1 cellular context compared by ENCODE assay signal in the genomic region with DNA sequence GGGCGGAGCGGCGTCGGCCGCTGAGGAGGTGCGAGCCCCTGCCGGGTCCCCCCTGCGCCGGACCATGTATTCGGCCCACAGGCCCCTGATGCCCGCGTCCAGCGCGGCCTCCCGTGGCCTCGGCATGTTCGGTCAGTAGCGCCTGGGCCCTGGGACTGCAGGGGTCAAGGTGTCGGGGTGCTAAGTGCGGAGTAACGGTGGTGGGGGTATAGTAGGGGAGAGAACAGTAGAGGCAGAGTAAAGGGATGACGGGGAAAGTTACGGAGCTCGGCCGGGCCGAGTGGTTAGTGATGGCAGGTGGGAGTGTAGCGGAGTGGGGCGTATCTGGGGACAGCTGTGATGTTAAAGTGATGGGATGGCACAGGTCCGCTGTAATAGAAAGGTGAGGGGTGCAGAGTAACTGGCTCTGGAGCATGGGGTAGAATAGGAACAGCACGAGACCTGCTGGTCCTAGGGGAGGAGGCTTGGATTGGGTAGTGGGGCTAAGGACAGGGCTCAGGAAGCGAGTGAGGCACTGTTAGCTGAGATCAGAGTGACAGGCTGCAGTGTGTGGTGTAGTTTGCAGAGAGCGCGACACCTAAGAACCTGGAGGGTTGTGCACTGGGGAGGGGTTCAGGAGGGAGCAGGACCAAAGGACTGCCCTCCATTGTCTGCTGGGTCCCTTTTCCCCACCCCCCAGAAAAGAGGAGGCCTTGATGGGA.
TF ChIP-seq lines count a peak whose summit lies in the region.

No MANE protein-coding gene starts in this region.

TF ChIP-seq in A549, 52 proteins besides CTCF, POLR2A, EP300 and RAD21:
- 0 out of 2 replicates have a peak, but pooled peaks have one; percentile 6 for TF ChIP-seq MAX (IDR thresholded peaks at IDR 0.05)
- no peak for TF ChIP-seq FOSL2 (IDR thresholded peaks at IDR 0.05)
- 0 out of 2 replicates have a peak, but pooled peaks have one; percentile 16 for TF ChIP-seq FOSL2 (CRISPR knock-in tag; IDR thresholded peaks at IDR 0.05)
- TF ChIP-seq CBX8 (IDR thresholded peaks at IDR 0.05) = no peak
- no peak for TF ChIP-seq NFE2L2 (conservative IDR thresholded peaks at IDR 0.05; ENCODE audit: low read length)
- peak; percentile 61; the same call in 1 of the 2 replicates for TF ChIP-seq TP53 (CRISPR knock-in tag; IDR thresholded peaks at IDR 0.05)
- no peak for TF ChIP-seq ELK1 (IDR thresholded peaks at IDR 0.05; ENCODE audit: low read depth, low read length)
- TF ChIP-seq FOSB (CRISPR knock-in tag; IDR thresholded peaks at IDR 0.05) = no peak
